Comparison of ENCODE assay signal across 28 cellular contexts in the genomic region with DNA sequence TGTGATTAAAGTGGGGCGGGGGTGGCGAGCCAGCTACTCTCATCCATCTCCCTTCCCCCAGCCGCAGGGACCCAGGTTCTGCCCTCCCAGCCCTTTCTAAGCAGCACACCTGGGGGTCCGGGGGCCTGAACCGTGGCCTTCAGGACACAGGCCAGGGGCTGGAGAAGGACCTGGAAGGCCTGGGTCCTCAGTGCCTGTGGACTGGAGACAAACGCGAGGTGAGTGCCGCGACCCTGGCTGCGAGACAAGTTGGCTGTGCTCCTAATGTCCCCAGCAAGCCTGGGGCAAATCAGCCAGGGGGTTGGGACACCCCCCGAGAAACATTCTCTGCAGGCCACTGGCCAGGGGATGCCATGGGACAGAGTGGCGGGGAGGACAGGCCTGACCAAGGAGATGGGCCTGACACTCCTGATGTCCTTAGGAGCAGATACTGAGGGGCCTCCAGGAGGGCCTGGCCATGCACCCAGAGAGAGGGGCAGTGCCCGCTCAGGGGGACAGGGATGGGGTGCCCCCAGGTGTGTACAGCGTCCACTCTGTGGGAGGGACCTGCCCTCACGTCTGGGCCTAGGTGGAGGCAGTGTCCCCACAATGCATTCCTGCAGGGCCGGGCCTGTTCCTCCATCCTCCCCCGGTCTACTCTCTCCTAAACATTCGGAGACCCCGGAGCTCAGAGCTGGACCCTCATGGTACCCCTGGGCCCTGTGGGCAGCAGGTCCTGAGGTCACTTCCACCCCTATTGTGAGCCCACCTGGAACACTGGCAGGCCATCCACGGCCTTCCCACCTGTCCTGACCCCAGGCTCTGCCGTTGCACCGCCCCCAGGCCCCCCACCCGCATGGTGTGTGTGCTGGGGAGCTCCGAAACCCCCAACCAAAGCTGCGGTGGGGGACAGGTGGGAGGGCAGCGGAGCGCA. TPM values are rescaled to one million over a fixed set of nuclear protein-coding genes. Genes with fewer than 3 reads are reported as not detected.
DNase-seq lines count a peak whose midpoint lies in the region; ATAC-seq, FAIRE-seq and TF ChIP-seq lines count a peak whose summit lies in the region.
"Had no signal": no experiment of that assay in that cellular context is flagged by ENCODE, and none has a peak within 500 bp of the region (broad histone marks: within the 10 kb centered on the region; RNA-seq: fewer than 3 reads in every experiment).

No MANE protein-coding gene starts in this region.

- H3K9me3 Mint-ChIP-seq in activated T-helper 1 cell treated with anti-CD3 and anti-CD28 coated beads, Interleukin-12 subunit alpha, Interleukin-12 subunit beta, Interleukin-2, Interleukin-4 antibody, amounts not matched to agents 30 ng/mL and 10 ng/mL and 1 ng/mL, durations not matched to agents 14 hours and 24 hours and 36 hours, result no peaks in the 10 kb centered on the region
- H3K9me3 Mint-ChIP-seq: activated naive CD4-positive, alpha-beta T cell treated with anti-CD3 and anti-CD28 coated beads, Interleukin-2, amount 50 U/mL, for 24 hours; activated T-cell treated with anti-CD3 and anti-CD28 coated beads, Interleukin-2, amount 50 U/mL, for 72 hours; effector memory CD8-positive, alpha-beta T cell; naive thymus-derived CD8-positive, alpha-beta T cell had no signal

- CTCF ChIA-PET in RWPE1 (lab: Yijun Ruan, JAX), result no interaction called here

- POLR2A ChIA-PET in RWPE1 (lab: Yijun Ruan, JAX; ENCODE audit: low non-redundant PET), result no interaction called here

- no peak for FAIRE-seq in D721Med (lab: Jason Lieb, UNC)
- FAIRE-seq: GM19239 had no signal

- DNase-seq in D721Med (ENCODE audit: insufficient read length, low spot score) (peak; percentile 6), RWPE1 (ENCODE audit: low spot score) (no peak), iPS-NIHi11 (ENCODE audit: low spot score) (peak; percentile 7), sciatic nerve (ENCODE audit: low spot score) (peak; percentile 53), A172 (ENCODE audit: low spot score) (no peak), COLO668 (lab: John Stamatoyannopoulos, UW; ENCODE audit: unreplicated experiment) (no peak)
- DNase-seq in activated T-helper 1 cell treated with anti-CD3 and anti-CD28 coated beads, Interleukin-12 subunit alpha, Interleukin-12 subunit beta, Interleukin-2, Interleukin-4 antibody, amounts not matched to agents 30 ng/mL and 10 ng/mL and 1 ng/mL, durations not matched to agents 14 hours and 24 hours and 36 hours (ENCODE audit: low spot score), result no peak
- DNase-seq: activated CD4-positive, alpha-beta T cell treated with anti-CD3 and anti-CD28 coated beads, Interleukin-2, amount 50 U/mL, for 4 hours; activated CD4-positive, CD25-positive, alpha-beta regulatory T cell; activated T-cell treated with anti-CD3 and anti-CD28 coated beads, Interleukin-2, amount 50 U/mL, for 72 hours; amygdala; colonic mucosa; effector memory CD8-positive, alpha-beta T cell; foreskin keratinocyte; HCEC 1CT; heart right ventricle; naive thymus-derived CD8-positive, alpha-beta T cell; NCI-H1105; NCI-H187 treated with DMSO at 0.1 percent for 48 hours; NCI-H524 treated with DMSO at 0.1 percent for 48 hours; retina; substantia nigra; T-helper 1 cell had no signal

- intact Hi-C loops in sciatic nerve (cut with DNase I), result no loop called here
- intact Hi-C loops in activated T-helper 1 cell treated with anti-CD3 and anti-CD28 coated beads, Interleukin-12 subunit alpha, Interleukin-12 subunit beta, Interleukin-2, Interleukin-4 antibody, amounts not matched to agents 30 ng/mL and 10 ng/mL and 1 ng/mL, durations not matched to agents 14 hours and 24 hours and 36 hours (cut with micrococcal nuclease), result loop anchor here (1.0 kb wide), 1 partner anchor 44 kb away; no protein-coding TSS in a partner anchor

- peaks cover 7% of the 10 kb centered on the region for H3K36me3 Mint-ChIP-seq in activated T-helper 1 cell treated with anti-CD3 and anti-CD28 coated beads, Interleukin-12 subunit alpha, Interleukin-12 subunit beta, Interleukin-2, Interleukin-4 antibody, amounts not matched to agents 30 ng/mL and 10 ng/mL and 1 ng/mL, durations not matched to agents 14 hours and 24 hours and 36 hours (ENCODE audit: low read depth)
- H3K36me3 Mint-ChIP-seq: CD4-positive, CD25-positive, alpha-beta regulatory T cell had no signal

- TF ChIP-seq CTCF in D721Med (IDR thresholded peaks at IDR 0.05; ENCODE audit: insufficient read depth, missing control alignments) (no peak), RWPE1 (conservative IDR thresholded peaks at IDR 0.05; ENCODE audit: low read depth) (no peak)

- H3K27ac ChIP-seq in RWPE1, result peak overlapping the region; percentile 56
- H3K27ac ChIP-seq: colonic mucosa, esophagus muscularis mucosa, foreskin keratinocyte, heart right ventricle, SJCRH30 had no signal

- no peak overlapping the region for H3K4me3 Mint-ChIP-seq in activated T-helper 1 cell treated with anti-CD3 and anti-CD28 coated beads, Interleukin-12 subunit alpha, Interleukin-12 subunit beta, Interleukin-2, Interleukin-4 antibody, amounts not matched to agents 30 ng/mL and 10 ng/mL and 1 ng/mL, durations not matched to agents 14 hours and 24 hours and 36 hours
- H3K4me3 Mint-ChIP-seq: activated naive CD4-positive, alpha-beta T cell treated with anti-CD3 and anti-CD28 coated beads, Interleukin-2, amount 50 U/mL, for 24 hours; activated T-cell treated with anti-CD3 and anti-CD28 coated beads, Interleukin-2, amount 50 U/mL, for 72 hours had no signal

- ATAC-seq in sciatic nerve, result peak; percentile 21
- ATAC-seq: activated T-cell treated with anti-CD3 and anti-CD28 coated beads, Interleukin-2, amount 50 U/mL, for 72 hours; effector memory CD8-positive, alpha-beta T cell; foreskin keratinocyte; naive thymus-derived CD8-positive, alpha-beta T cell had no signal

- no peaks in the 10 kb centered on the region for H3K27me3 Mint-ChIP-seq in activated T-helper 1 cell treated with anti-CD3 and anti-CD28 coated beads, Interleukin-12 subunit alpha, Interleukin-12 subunit beta, Interleukin-2, Interleukin-4 antibody, amounts not matched to agents 30 ng/mL and 10 ng/mL and 1 ng/mL, durations not matched to agents 14 hours and 24 hours and 36 hours (ENCODE audit: insufficient read depth)
- H3K27me3 Mint-ChIP-seq: activated naive CD4-positive, alpha-beta T cell treated with anti-CD3 and anti-CD28 coated beads, Interleukin-2, amount 50 U/mL, for 24 hours; CD4-positive, CD25-positive, alpha-beta regulatory T cell; effector memory CD8-positive, alpha-beta T cell; naive thymus-derived CD8-positive, alpha-beta T cell had no signal

- H3K27ac Mint-ChIP-seq in activated T-helper 1 cell treated with anti-CD3 and anti-CD28 coated beads, Interleukin-12 subunit alpha, Interleukin-12 subunit beta, Interleukin-2, Interleukin-4 antibody, amounts not matched to agents 30 ng/mL and 10 ng/mL and 1 ng/mL, durations not matched to agents 14 hours and 24 hours and 36 hours, result no peak overlapping the region
- H3K27ac Mint-ChIP-seq: activated T-cell treated with anti-CD3 and anti-CD28 coated beads, Interleukin-2, amount 50 U/mL, for 72 hours had no signal

- no peaks in the 10 kb centered on the region for H3K4me1 Mint-ChIP-seq in activated T-helper 1 cell treated with anti-CD3 and anti-CD28 coated beads, Interleukin-12 subunit alpha, Interleukin-12 subunit beta, Interleukin-2, Interleukin-4 antibody, amounts not matched to agents 30 ng/mL and 10 ng/mL and 1 ng/mL, durations not matched to agents 14 hours and 24 hours and 36 hours (ENCODE audit: low read depth)
- H3K4me1 Mint-ChIP-seq: activated naive CD4-positive, alpha-beta T cell treated with anti-CD3 and anti-CD28 coated beads, Interleukin-2, amount 50 U/mL, for 24 hours; CD4-positive, CD25-positive, alpha-beta regulatory T cell had no signal

RNA-seq across cellular contexts. Expression of a gene that starts 13.1 kb away (rescaled TPM):
- total RNA-seq in sciatic nerve, result 22.0 TPM
- 69.2 and 87.9 TPM in 2 replicates for total RNA-seq in A172 (2014; rRNA removed; shearing (Covaris generic))
- total RNA-seq in activated T-helper 1 cell treated with anti-CD3 and anti-CD28 coated beads, Interleukin-12 subunit alpha, Interleukin-12 subunit beta, Interleukin-2, Interleukin-4 antibody, amounts not matched to agents 30 ng/mL and 10 ng/mL and 1 ng/mL, durations not matched to agents 14 hours and 24 hours and 36 hours, result 39.2 and 42.9 TPM in 2 replicates

RNA-seq across cellular contexts. Expression of a gene that starts 16.5 kb away (rescaled TPM):
- total RNA-seq in sciatic nerve, result 21.4 TPM
- 26.1 and 35.5 TPM in 2 replicates for total RNA-seq in A172 (2014; rRNA removed; shearing (Covaris generic))
- 10.5 and 11.1 TPM in 2 replicates for total RNA-seq in activated T-helper 1 cell treated with anti-CD3 and anti-CD28 coated beads, Interleukin-12 subunit alpha, Interleukin-12 subunit beta, Interleukin-2, Interleukin-4 antibody, amounts not matched to agents 30 ng/mL and 10 ng/mL and 1 ng/mL, durations not matched to agents 14 hours and 24 hours and 36 hours

RNA-seq across cellular contexts. Expression of a gene that starts 22.7 kb away (rescaled TPM):
- total RNA-seq in sciatic nerve, result 20.1 TPM
- 21.2 and 32.5 TPM in 2 replicates for total RNA-seq in A172 (2014; rRNA removed; shearing (Covaris generic))
- 34.8 and 34.9 TPM in 2 replicates for total RNA-seq in activated T-helper 1 cell treated with anti-CD3 and anti-CD28 coated beads, Interleukin-12 subunit alpha, Interleukin-12 subunit beta, Interleukin-2, Interleukin-4 antibody, amounts not matched to agents 30 ng/mL and 10 ng/mL and 1 ng/mL, durations not matched to agents 14 hours and 24 hours and 36 hours

Comparison
In these comparisons a context has a peak if more than half of its experiments do, and no peak if none do; other contexts are left out.
1. DNase-seq: peak in D721Med (single experiment), iPS-NIHi11 (single experiment) and sciatic nerve (single experiment); none in RWPE1 (single experiment), A172 (single experiment), activated T-helper 1 cell treated with anti-CD3 and anti-CD28 coated beads, Interleukin-12 subunit alpha, Interleukin-12 subunit beta, Interleukin-2, Interleukin-4 antibody, amounts not matched to agents 30 ng/mL and 10 ng/mL and 1 ng/mL, durations not matched to agents 14 hours and 24 hours and 36 hours (single experiment) and COLO668 (single experiment).